16 cellular contexts compared by ENCODE assay signal in genomic region chr10:124706876-124707516, GRCh38. TPM values are rescaled to one million over a fixed set of nuclear protein-coding genes. Genes with fewer than 3 reads are reported as not detected.
DNase-seq lines count a peak whose midpoint lies in the region; ATAC-seq and TF ChIP-seq lines count a peak whose summit lies in the region.
"Had no signal": no experiment of that assay in that cellular context is flagged by ENCODE, and none has a peak within 500 bp of the region (broad histone marks: within the 10 kb centered on the region; RNA-seq: fewer than 3 reads in every experiment).

No MANE protein-coding gene starts in this region.

- no peaks in the 10 kb centered on the region for H3K9me3 Mint-ChIP-seq in activated CD8-positive, alpha-beta memory T cell treated with anti-CD3 and anti-CD28 coated beads, Interleukin-2, amount 10 ng/mL, durations not matched to agents 7 days and 5 days (ENCODE audit: low read depth)
- H3K9me3 Mint-ChIP-seq in memory B cell: no peaks in the 10 kb centered on the region
- H3K9me3 Mint-ChIP-seq: activated naive CD8-positive, alpha-beta T cell treated with anti-CD3 and anti-CD28 coated beads, Interleukin-2, amount 10 ng/mL, durations not matched to agents 7 days and 5 days had no signal

- H3K4me3 ChIP-seq in adrenal gland: no peak overlapping the region
- H3K4me3 ChIP-seq in testis: no peak overlapping the region
- no peak overlapping the region for H3K4me3 ChIP-seq in SJCRH30
- H3K4me3 ChIP-seq: A549, thoracic aorta had no signal

- peaks cover 89% of the 10 kb centered on the region for H3K4me1 Mint-ChIP-seq in activated CD8-positive, alpha-beta memory T cell treated with anti-CD3 and anti-CD28 coated beads, Interleukin-2, amount 10 ng/mL, durations not matched to agents 7 days and 5 days
- H3K4me1 Mint-ChIP-seq in memory B cell: peaks cover 73% of the 10 kb centered on the region

- no peak for ATAC-seq in activated CD8-positive, alpha-beta memory T cell treated with anti-CD3 and anti-CD28 coated beads, Interleukin-2, amount 10 ng/mL, durations not matched to agents 7 days and 5 days
- no peak for ATAC-seq in memory B cell (ENCODE audit: low read depth)
- no peak for ATAC-seq in GM21528 (IDR thresholded peaks at IDR 0.05; ENCODE audit: low FRiP score, unreplicated experiment)
- ATAC-seq: A549 had no signal

- peaks cover 86 to 91% of the 10 kb centered on the region in 2 donors for H3K4me1 ChIP-seq in adrenal gland (replicated peaks in 1 of 2)
- peaks cover 88% of the 10 kb centered on the region for H3K4me1 ChIP-seq in testis
- H3K4me1 ChIP-seq in SJCRH30: no peaks in the 10 kb centered on the region

- H3K27me3 ChIP-seq in adrenal gland: no peaks in the 10 kb centered on the region
- no peaks in the 10 kb centered on the region for H3K27me3 ChIP-seq in testis
- no peaks in the 10 kb centered on the region for H3K27me3 ChIP-seq in SJCRH30

- CTCF ChIA-PET in activated CD8-positive, alpha-beta memory T cell treated with anti-CD3 and anti-CD28 coated beads, Interleukin-2, amount 10 ng/mL, durations not matched to agents 7 days and 5 days (lab: Charles Lee): interaction anchor here (1.1 to 10.8 kb wide), 7 partner anchors 8 to 39 kb away, joined by 3 to 76 read pairs (median 7); no protein-coding TSS in a partner anchor

- H3K9me3 ChIP-seq in adrenal gland (replicated peaks in 1 of 3) (no peaks in the 10 kb centered on the region), testis (no peaks in the 10 kb centered on the region), SJCRH30 (replicated peaks) (no peaks in the 10 kb centered on the region)
- H3K9me3 ChIP-seq: A549, SK-N-SH, thoracic aorta had no signal

- no peak for DNase-seq in activated CD8-positive, alpha-beta memory T cell treated with anti-CD3 and anti-CD28 coated beads, Interleukin-2, amount 10 ng/mL, durations not matched to agents 7 days and 5 days
- no peak for DNase-seq in activated CD8-positive, alpha-beta memory T cell treated with anti-CD3 and anti-CD28 coated beads, Interleukin-2, amount 50 U/mL, for 48 hours
- DNase-seq in adrenal gland (no peak), memory B cell (ENCODE audit: low spot score in 2 of 2) (no peak), testis (no peak), NCI-H226 (no peak), SJCRH30 (no peak)
- DNase-seq: activated CD4-positive, alpha-beta T cell treated with anti-CD3 and anti-CD28 coated beads for 4 hours; activated naive CD8-positive, alpha-beta T cell treated with anti-CD3 and anti-CD28 coated beads, Interleukin-2, amount 10 ng/mL, durations not matched to agents 7 days and 5 days; NCI-H146; NCI-H774; SK-N-SH had no signal

- H3K4me3 Mint-ChIP-seq in activated CD8-positive, alpha-beta memory T cell treated with anti-CD3 and anti-CD28 coated beads, Interleukin-2, amount 10 ng/mL, durations not matched to agents 7 days and 5 days: no peak overlapping the region
- H3K4me3 Mint-ChIP-seq in memory B cell: no peak overlapping the region
- H3K4me3 Mint-ChIP-seq: activated naive CD8-positive, alpha-beta T cell treated with anti-CD3 and anti-CD28 coated beads, Interleukin-2, amount 10 ng/mL, durations not matched to agents 7 days and 5 days had no signal

- TF ChIP-seq CTCF in adrenal gland (IDR thresholded peaks at IDR 0.05): no peak
- TF ChIP-seq CTCF in testis (IDR thresholded peaks at IDR 0.05): no peak

- no peaks in the 10 kb centered on the region for H3K27me3 Mint-ChIP-seq in activated CD8-positive, alpha-beta memory T cell treated with anti-CD3 and anti-CD28 coated beads, Interleukin-2, amount 10 ng/mL, durations not matched to agents 7 days and 5 days
- no peaks in the 10 kb centered on the region for H3K27me3 Mint-ChIP-seq in memory B cell
- H3K27me3 Mint-ChIP-seq: activated naive CD8-positive, alpha-beta T cell treated with anti-CD3 and anti-CD28 coated beads, Interleukin-2, amount 10 ng/mL, durations not matched to agents 7 days and 5 days had no signal

- intact Hi-C loops in adrenal gland (cut with DNase I) (no loop called here), testis (cut with DNase I; ENCODE audit: low total_unique reads) (no loop called here)

- H3K27ac ChIP-seq in adrenal gland (peak overlapping the region in 4 of 5 donors; percentile 4 to 98 (median 96)), testis (peak overlapping the region; percentile 3 to 81), SJCRH30 (no peak overlapping the region)
- H3K27ac ChIP-seq: A549, KMS-11, thoracic aorta had no signal

- TF ChIP-seq POLR2A in adrenal gland (IDR thresholded peaks at IDR 0.05): no peak
- no peak for TF ChIP-seq POLR2A in testis (IDR thresholded peaks at IDR 0.05)

- peaks cover 12% of the 10 kb centered on the region for H3K36me3 Mint-ChIP-seq in activated CD8-positive, alpha-beta memory T cell treated with anti-CD3 and anti-CD28 coated beads, Interleukin-2, amount 10 ng/mL, durations not matched to agents 7 days and 5 days
- H3K36me3 Mint-ChIP-seq in memory B cell: peaks cover 23% of the 10 kb centered on the region

- WGBS in adrenal gland, 4 donors: 56 to 70% (median 69%) methylated on average over 1 to 6 of the region's 6 CpGs
- 72 to 78% methylated on average over 4 to 6 of the region's 6 CpGs for WGBS in testis, 2 donors

- H3K36me3 ChIP-seq in adrenal gland (replicated peaks in 1 of 2) (peaks cover 0 to 15% of the 10 kb centered on the region in 2 donors), testis (ENCODE audit: low read depth, missing control alignments) (no peaks in the 10 kb centered on the region), SJCRH30 (no peaks in the 10 kb centered on the region)
- H3K36me3 ChIP-seq: thoracic aorta had no signal

- H3K27ac Mint-ChIP-seq in activated CD8-positive, alpha-beta memory T cell treated with anti-CD3 and anti-CD28 coated beads, Interleukin-2, amount 10 ng/mL, durations not matched to agents 7 days and 5 days: peak overlapping the region; percentile 79
- peak overlapping the region; percentile 95 for H3K27ac Mint-ChIP-seq in memory B cell

RNA-seq across cellular contexts. Expression of gene FAM53B, which starts 37.2 kb away (rescaled TPM):
- total RNA-seq in activated CD8-positive, alpha-beta memory T cell treated with anti-CD3 and anti-CD28 coated beads, Interleukin-2, amount 10 ng/mL, durations not matched to agents 7 days and 5 days: 10 to 100 TPM; 33.5 to 45.5 TPM
- 10 to 100 TPM; 37.7 to 90.9 (median 82.3) TPM for total RNA-seq in adrenal gland
- 10 to 100 TPM; 15.1 to 56.7 (median 17.8) TPM for polyA plus RNA-seq in adrenal gland
- total RNA-seq in testis: 100 to 1,000 TPM; 109 to 125 TPM
- 36.9 TPM for polyA plus RNA-seq in testis (ENCODE audit: insufficient read depth, low read depth, low replicate concordance)
- 9.4 and 10.0 TPM in 2 replicates for total RNA-seq in SJCRH30 (2014; rRNA removed; shearing (Covaris generic))
